ENCODE assay signal across 16 cellular contexts in the genomic region with DNA sequence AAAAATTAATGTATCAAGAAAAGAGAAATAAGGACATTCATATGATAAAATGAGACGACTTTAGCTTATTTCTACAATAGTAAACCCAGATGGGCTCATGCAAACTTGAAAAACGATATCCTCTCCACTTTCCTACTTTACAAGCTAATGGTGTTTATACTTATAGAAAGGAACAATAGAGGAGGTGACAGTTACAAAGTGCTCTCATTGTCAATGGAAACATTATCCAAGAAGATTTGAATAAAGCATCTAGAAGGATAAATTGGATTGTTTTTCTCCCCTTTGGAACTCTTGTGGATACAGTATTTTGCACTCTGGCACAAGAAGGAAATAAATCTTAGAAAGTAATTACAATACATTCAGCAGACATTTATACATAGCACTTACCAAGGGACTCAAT.
DNase-seq lines count a peak whose midpoint lies in the region.
"Had no signal": no experiment of that assay in that cellular context is flagged by ENCODE, and none has a peak within 500 bp of the region (broad histone marks: within the 10 kb centered on the region; RNA-seq: fewer than 3 reads in every experiment).

No MANE protein-coding gene starts in this region.

- DNase-seq in NCI-H345 (lab: John Stamatoyannopoulos, UW): peak; percentile 37
- DNase-seq in NCI-H345 treated with DMSO at 0.1 percent for 48 hours (lab: John Stamatoyannopoulos, UW; ENCODE audit: unreplicated experiment): no peak
- peak; percentile 79 for DNase-seq in NCI-H2107 treated with DMSO at 0.1 percent for 48 hours (lab: John Stamatoyannopoulos, UW; ENCODE audit: unreplicated experiment)
- DNase-seq in NCI-H526 (lab: John Stamatoyannopoulos, UW): peak; percentile 18 to 31
- DNase-seq in D341Med (ENCODE audit: low spot score): no peak
- DNase-seq in activated CD4-positive, CD25-positive, alpha-beta regulatory T cell (lab: John Stamatoyannopoulos, UW): no peak
- no peak for DNase-seq in COLO829 (ENCODE audit: low spot score)
- DNase-seq: ACHN; CD4-positive, alpha-beta T cell; DMS153; GDM1; Karpas-422; NCI-H187; NCI-H82; SIG-M5; SK-N-SH had no signal

Comparison
In these comparisons a context has a peak if more than half of its experiments do, and no peak if none do; other contexts are left out.
1. DNase-seq: peak in NCI-H345 (single experiment), NCI-H2107 treated with DMSO at 0.1 percent for 48 hours (single experiment) and NCI-H526 (2 of 2); none in NCI-H345 treated with DMSO at 0.1 percent for 48 hours (single experiment), D341Med (single experiment), activated CD4-positive, CD25-positive, alpha-beta regulatory T cell (0 of 4) and COLO829 (single experiment).